ENCODE assay signal across 8 cellular contexts in genomic region chr19:14091086-14091884, GRCh38. TPM values are rescaled to one million over a fixed set of nuclear protein-coding genes. Genes with fewer than 3 reads are reported as not detected.
DNase-seq lines count a peak whose midpoint lies in the region; ATAC-seq and TF ChIP-seq lines count a peak whose summit lies in the region.

No MANE protein-coding gene starts in this region.

- TF ChIP-seq CTCF in GM12873 (IDR thresholded peaks at IDR 0.05; ENCODE audit: insufficient read depth, low read depth, low read length, missing control alignments), result peak; percentile 9
- TF ChIP-seq CTCF in Loucy (conservative IDR thresholded peaks at IDR 0.05; ENCODE audit: low read length), result peak; percentile 57
- peak in 3 of 7 experiments; percentile 19 to 27 (median 21) for TF ChIP-seq CTCF in body of pancreas (IDR thresholded peaks at IDR 0.05)

- H3K4me2 ChIP-seq in Loucy (ENCODE audit: low read depth, low read length, poor library complexity, severe bottlenecking), result peak overlapping the region; percentile 91

- H3K9me3 ChIP-seq in Loucy (ENCODE audit: insufficient read depth, low read depth, low read length) (no peaks in the 10 kb centered on the region), body of pancreas (no peaks in the 10 kb centered on the region)

- peaks cover 17% of the 10 kb centered on the region; the same call in 1 of the 2 replicates for H3K79me2 ChIP-seq in Loucy (ENCODE audit: insufficient read depth, low read length)

- H4K20me1 ChIP-seq in Loucy (ENCODE audit: insufficient read depth, low read length, poor library complexity, severe bottlenecking), result peaks cover 11% of the 10 kb centered on the region

- H3K27me3 Mint-ChIP-seq in T-helper 2 cell treated with Interferon-gamma antibody and Interleukin-4, amounts not matched to agents 5 μg/mL and 100 μg/mL, for 36 hours (ENCODE audit: low read depth), result no peaks in the 10 kb centered on the region

- peak overlapping the region; percentile 72 for H3K9ac ChIP-seq in Loucy (ENCODE audit: low read depth, low read length, poor library complexity, severe bottlenecking)

- H3K27ac Mint-ChIP-seq in T-helper 2 cell treated with Interferon-gamma antibody and Interleukin-4, amounts not matched to agents 5 μg/mL and 100 μg/mL, for 36 hours, result peak overlapping the region; percentile 99

- H3K36me3 Mint-ChIP-seq in T-helper 2 cell treated with Interferon-gamma antibody and Interleukin-4, amounts not matched to agents 5 μg/mL and 100 μg/mL, for 36 hours (ENCODE audit: low read depth), result peaks cover 41% of the 10 kb centered on the region

- H3K27me3 ChIP-seq in H7 (ENCODE audit: control insufficient read depth, insufficient read depth, low read length) (peaks cover 9% of the 10 kb centered on the region), Loucy (ENCODE audit: insufficient read depth, low read length, poor library complexity, severe bottlenecking) (no peaks in the 10 kb centered on the region), body of pancreas (no peaks in the 10 kb centered on the region)

- 1% methylated on average over 23 to 66 of the region's 73 CpGs for WGBS in body of pancreas, 2 donors

- H3F3A ChIP-seq in Loucy (ENCODE audit: low read depth), result no peaks in the 10 kb centered on the region; the same call in 1 of the 2 replicates

- DNase-seq in H7 (peak; percentile 97), body of pancreas (peak; percentile 37 to 54 (median 44)), iris pigment epithelial cell (ENCODE audit: low read depth) (peak; percentile 55), mesenteric fat pad (ENCODE audit: low spot score) (no peak)
- peak; percentile 73 for DNase-seq in T-helper 2 cell treated with Interferon-gamma antibody and Interleukin-4, amounts not matched to agents 5 μg/mL and 100 μg/mL, for 36 hours (ENCODE audit: low spot score)
- DNase-seq in stimulated activated CD4-positive, alpha-beta T cell treated with anti-CD3 and anti-CD28 coated beads, Interleukin-12 subunit alpha, Interleukin-12 subunit beta, amount 100 ng/mL, for 24 hours (ENCODE audit: low read depth in 2 of 2), result peak; percentile 34 to 67

- intact Hi-C loops in body of pancreas (cut with DNase I), result no loop called here

- TF ChIP-seq POLR2A in body of pancreas (IDR thresholded peaks at IDR 0.05), result peak; percentile 34 to 78 (median 64)

- no peaks in the 10 kb centered on the region for H3K9me2 ChIP-seq in Loucy (replicated peaks; ENCODE audit: low read depth, low read length)

- H3K4me3 Mint-ChIP-seq in T-helper 2 cell treated with Interferon-gamma antibody and Interleukin-4, amounts not matched to agents 5 μg/mL and 100 μg/mL, for 36 hours, result peak overlapping the region; percentile 98

- H3K4me3 ChIP-seq in H7 (ENCODE audit: insufficient read depth, low read depth, low read length) (peak overlapping the region; percentile 66), Loucy (ENCODE audit: low read length, poor library complexity, severe bottlenecking) (peak overlapping the region; percentile 82), body of pancreas (peak overlapping the region; percentile 35 to 75)

- peak overlapping the region; percentile 78 for H2AFZ ChIP-seq in Loucy (ENCODE audit: low read length)

- peaks cover 12% of the 10 kb centered on the region for H3K4me1 Mint-ChIP-seq in T-helper 2 cell treated with Interferon-gamma antibody and Interleukin-4, amounts not matched to agents 5 μg/mL and 100 μg/mL, for 36 hours (ENCODE audit: low read depth)

- ATAC-seq in body of pancreas, result peak; percentile 82

- peaks cover 2% of the 10 kb centered on the region for H3K36me3 ChIP-seq in H7 (replicated peaks; ENCODE audit: control insufficient read depth, insufficient read depth, low read length)
- no peaks in the 10 kb centered on the region; the same call in 1 of the 2 replicates for H3K36me3 ChIP-seq in Loucy (ENCODE audit: insufficient read depth, low read length)
- H3K36me3 ChIP-seq in body of pancreas (replicated peaks in 1 of 2; ENCODE audit: insufficient read depth in 1 of 2, low read depth in 2 of 2), result no peaks in the 10 kb centered on the region

- H3K9me3 Mint-ChIP-seq in T-helper 2 cell treated with Interferon-gamma antibody and Interleukin-4, amounts not matched to agents 5 μg/mL and 100 μg/mL, for 36 hours, result peaks cover 12% of the 10 kb centered on the region

- peak overlapping the region; percentile 65 to 97 (median 85) for H3K27ac ChIP-seq in body of pancreas

- H3K4me1 ChIP-seq in Loucy (ENCODE audit: insufficient read depth, low read length, poor library complexity, severe bottlenecking) (peaks cover 17% of the 10 kb centered on the region), body of pancreas (peaks cover 21% of the 10 kb centered on the region)

RNA-seq across cellular contexts. Expression of gene SAMD1, which starts 0.7 kb away (rescaled TPM):
- total RNA-seq in H7 (2014; rRNA removed; shearing (Covaris generic)), result 107 and 128 TPM in 2 replicates
- total RNA-seq in body of pancreas, result 10 to 100 TPM; 11.2 to 22.1 TPM
- total RNA-seq in mesenteric fat pad, result 32.3 TPM

RNA-seq across cellular contexts. Expression of gene C19orf67, which starts 5.7 kb away (rescaled TPM):
- total RNA-seq in H7 (2014; rRNA removed; shearing (Covaris generic)), result 0.94 and 1.3 TPM in 2 replicates
- total RNA-seq in body of pancreas (not detected), mesenteric fat pad (not detected)

RNA-seq across cellular contexts. Expression of gene MISP3, which starts 18.7 kb away (rescaled TPM):
- 0.52 and 0.92 TPM in 2 replicates for total RNA-seq in H7 (2014; rRNA removed; shearing (Covaris generic))
- total RNA-seq in body of pancreas (10 to 100 TPM; 21.1 to 25.7 TPM), mesenteric fat pad (1.7 TPM)

RNA-seq across cellular contexts. Expression of gene PRKACA, which starts 26.3 kb away (rescaled TPM):
- 31.0 and 31.7 TPM in 2 replicates for total RNA-seq in H7 (2014; rRNA removed; shearing (Covaris generic))
- total RNA-seq in body of pancreas (10 to 100 TPM; 15.5 to 22.6 TPM), mesenteric fat pad (160 TPM)

RNA-seq across cellular contexts. Expression of gene PALM3, which starts 29.4 kb away (rescaled TPM):
- total RNA-seq in H7 (2014; rRNA removed; shearing (Covaris generic)), result 8.1 and 9.4 TPM in 2 replicates
- total RNA-seq in body of pancreas (10 to 100 TPM; 17.4 to 28.3 TPM), mesenteric fat pad (not detected)
